ENCODE assay signal across 2 cellular contexts in genomic region chr10:99982728-99983127, GRCh38.
TF ChIP-seq lines count a peak whose summit lies in the region.

No MANE protein-coding gene starts in this region.

TF ChIP-seq in liver, 16 proteins besides CTCF, POLR2A, EP300 and RAD21:
- no peak for TF ChIP-seq ZBTB33 (IDR thresholded peaks at IDR 0.05)
- TF ChIP-seq FOXA1 (IDR thresholded peaks at IDR 0.05), result no peak
- TF ChIP-seq YY1 (IDR thresholded peaks at IDR 0.05), result no peak
- TF ChIP-seq TAF1 (conservative IDR thresholded peaks at IDR 0.05), result no peak
- no peak for TF ChIP-seq RXRA (IDR thresholded peaks at IDR 0.05)
- no peak for TF ChIP-seq HNF4G (IDR thresholded peaks at IDR 0.05)
- TF ChIP-seq JUND (IDR thresholded peaks at IDR 0.05), result no peak
- no peak for TF ChIP-seq MAX (IDR thresholded peaks at IDR 0.05)
- TF ChIP-seq ATF3 (IDR thresholded peaks at IDR 0.05), result no peak
- no peak for TF ChIP-seq REST (IDR thresholded peaks at IDR 0.05)
- no peak for TF ChIP-seq EGR1 (IDR thresholded peaks at IDR 0.05; ENCODE audit: low read depth in 2 of 2)
- no peak for TF ChIP-seq HNF4A (conservative IDR thresholded peaks at IDR 0.05)
- TF ChIP-seq FOXA2 (IDR thresholded peaks at IDR 0.05), result no peak
- TF ChIP-seq NR2F2 (IDR thresholded peaks at IDR 0.05), result no peak
- TF ChIP-seq SP1 (IDR thresholded peaks at IDR 0.05), result no peak
- TF ChIP-seq GABPA (IDR thresholded peaks at IDR 0.05 in 1 of 2, conservative IDR thresholded peaks at IDR 0.05 in 1 of 2), result no peak

TF ChIP-seq in HepG2, 621 proteins besides CTCF, POLR2A, EP300 and RAD21:
- no peak for TF ChIP-seq BCLAF1 (IDR thresholded peaks at IDR 0.05)
